7 cellular contexts compared by ENCODE assay signal in the genomic region with DNA sequence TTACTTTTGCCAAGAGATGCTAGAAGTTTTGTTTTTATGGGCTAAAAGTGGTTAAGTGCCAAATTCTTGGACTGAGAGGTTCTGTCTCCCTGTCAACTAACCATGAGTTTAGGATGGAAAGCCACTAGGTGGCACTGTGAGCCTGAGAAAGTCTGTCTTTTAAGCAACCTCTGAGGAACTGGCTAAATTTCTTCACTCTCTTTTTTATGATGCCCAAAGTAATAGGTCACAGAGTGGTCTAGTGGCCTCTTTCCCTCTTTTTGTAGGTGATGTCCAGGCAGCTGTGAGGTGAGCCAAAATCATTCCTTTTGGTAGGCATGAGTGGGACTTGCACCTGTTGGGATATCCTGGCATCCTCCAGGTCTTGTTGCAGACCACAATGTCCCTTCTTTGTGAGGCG. TPM values are rescaled to one million over a fixed set of nuclear protein-coding genes. Genes with fewer than 3 reads are reported as not detected.
DNase-seq lines count a peak whose midpoint lies in the region; ATAC-seq and TF ChIP-seq lines count a peak whose summit lies in the region.

No MANE protein-coding gene starts in this region.

- BruUV-seq in IMR-90 (replicated peaks; lab: Mats Ljungman, UMichigan) (no TSS peak), PC-3 (replicated peaks; lab: Mats Ljungman, UMichigan) (no TSS peak)

- no peak overlapping the region for H3K56ac ChIP-seq in IMR-90 (ENCODE audit: extremely low read depth, insufficient read depth, low read length)

- H3K36me3 ChIP-seq in IMR-90 (ENCODE audit: control insufficient read depth, insufficient read depth, low read length) (peaks cover 29% of the 10 kb centered on the region), PC-3 (ENCODE audit: low read depth, low read length) (peaks cover 70% of the 10 kb centered on the region), neural progenitor cell (peaks cover 24% of the 10 kb centered on the region)

- H3K4me3 ChIP-seq in IMR-90 (ENCODE audit: insufficient read depth, low read depth, low read length) = no peak overlapping the region
- H3K4me3 ChIP-seq in PC-3 (ENCODE audit: low read length) = no peak overlapping the region
- no peak overlapping the region for H3K4me3 ChIP-seq in neural progenitor cell

- DNase-seq in GM13977 (ENCODE audit: low spot score) (peak; percentile 39), IMR-90 (peak; percentile 86), PC-3 (peak; percentile 80), fibroblast of gingiva (ENCODE audit: low read depth) (peak; percentile 86), neural progenitor cell (ENCODE audit: low spot score) (peak; percentile 90), superior temporal gyrus (ENCODE audit: extremely low spot score) (peak; percentile 97)
- peak; percentile 48 for DNase-seq in activated T-cell treated with anti-CD3 and anti-CD28 coated beads, Interleukin-2, amount 50 U/mL, for 24 hours

- peaks cover 4% of the 10 kb centered on the region for H3F3A ChIP-seq in PC-3 (ENCODE audit: low read length, unreplicated experiment)
- H3F3A ChIP-seq in neural progenitor cell (ENCODE audit: low read depth) = no peaks in the 10 kb centered on the region

- no peak overlapping the region for H2BK20ac ChIP-seq in IMR-90 (ENCODE audit: low read depth, low read length)

- POLR2A ChIA-PET in IMR-90 (lab: Charles Lee; ENCODE audit: unreplicated experiment) = no interaction called here
- POLR2A ChIA-PET in PC-3 (lab: Charles Lee; ENCODE audit: unreplicated experiment) = no interaction called here

- H3K4me2 ChIP-seq in IMR-90 (ENCODE audit: low read depth, low read length) (no peak overlapping the region), PC-3 (ENCODE audit: low read length) (no peak overlapping the region), neural progenitor cell (no peak overlapping the region)

- TF ChIP-seq CTCF in GM13977 (IDR thresholded peaks at IDR 0.05; ENCODE audit: extremely low read depth, insufficient read depth, missing control alignments) = peak; percentile 72
- peak; percentile 75 for TF ChIP-seq CTCF in IMR-90 (conservative IDR thresholded peaks at IDR 0.05; ENCODE audit: low read depth, low read length)
- TF ChIP-seq CTCF in PC-3 (conservative IDR thresholded peaks at IDR 0.05; ENCODE audit: low read depth, low read length) = peak; percentile 75
- TF ChIP-seq CTCF in neural progenitor cell (IDR thresholded peaks at IDR 0.05) = peak; percentile 86

- peaks cover 20 to 46% of the 10 kb centered on the region in 2 experiments; a peak in 3 of 4 replicates for H3K79me1 ChIP-seq in IMR-90 (ENCODE audit: low read depth in 1 of 2, low read length in 2 of 2)

- H3K27me3 ChIP-seq in IMR-90 (ENCODE audit: control insufficient read depth, insufficient read depth, low read length) (no peaks in the 10 kb centered on the region), PC-3 (ENCODE audit: low read length) (no peaks in the 10 kb centered on the region), neural progenitor cell (no peaks in the 10 kb centered on the region)

- no peak overlapping the region for H2BK15ac ChIP-seq in IMR-90 (ENCODE audit: low read depth, low read length)

- intact Hi-C loops in IMR-90 (cut with micrococcal nuclease) = loop anchor here (1.0 to 5.0 kb wide), 5 partner anchors 120 to 614 kb away; a partner anchor contains a TSS
- intact Hi-C loops in PC-3 (cut with micrococcal nuclease) = loop anchor here (10.0 kb wide), 2 partner anchors 54 to 496 kb away; a partner anchor contains a TSS

- no peaks in the 10 kb centered on the region for H3K9me2 ChIP-seq in PC-3 (replicated peaks; ENCODE audit: low read length)

- no peak overlapping the region for H2BK120ac ChIP-seq in IMR-90 (ENCODE audit: low read depth, low read length)

- peaks cover 2% of the 10 kb centered on the region; the same call in 1 of the 2 replicates for H3K9me3 ChIP-seq in IMR-90 (ENCODE audit: control insufficient read depth, insufficient read depth, low read length)
- no peaks in the 10 kb centered on the region for H3K9me3 ChIP-seq in PC-3 (ENCODE audit: low read length)
- H3K9me3 ChIP-seq in neural progenitor cell (ENCODE audit: low read depth) = no peaks in the 10 kb centered on the region

- no peak overlapping the region for H3K23ac ChIP-seq in IMR-90 (ENCODE audit: low read depth, low read length)

- peak; percentile 88 for TF ChIP-seq RAD21 in IMR-90 (IDR thresholded peaks at IDR 0.05; ENCODE audit: low read length)

- H3K4me3 Mint-ChIP-seq in activated T-cell treated with anti-CD3 and anti-CD28 coated beads, Interleukin-2, amount 50 U/mL, for 24 hours = no peak overlapping the region
- no peak overlapping the region for H3K4me3 Mint-ChIP-seq in neural progenitor cell

- 0 out of 2 replicates have a peak, but pooled peaks cover 6% of the 10 kb centered on the region for H3K79me2 ChIP-seq in PC-3 (ENCODE audit: low read length)
- H3K79me2 ChIP-seq in neural progenitor cell (ENCODE audit: low read depth) = peaks cover 11% of the 10 kb centered on the region

- peak overlapping the region; percentile 50 for H2AK9ac ChIP-seq in IMR-90 (replicated peaks; ENCODE audit: low read depth, low read length, poor library complexity)

- peaks cover 13% of the 10 kb centered on the region for H3K4me1 Mint-ChIP-seq in activated T-cell treated with anti-CD3 and anti-CD28 coated beads, Interleukin-2, amount 50 U/mL, for 24 hours (ENCODE audit: low read depth)
- no peaks in the 10 kb centered on the region for H3K4me1 Mint-ChIP-seq in neural progenitor cell

- H3K9me3 Mint-ChIP-seq in activated T-cell treated with anti-CD3 and anti-CD28 coated beads, Interleukin-2, amount 50 U/mL, for 24 hours = peaks cover 10% of the 10 kb centered on the region
- peaks cover 18% of the 10 kb centered on the region for H3K9me3 Mint-ChIP-seq in neural progenitor cell

- no peak overlapping the region for H4K5ac ChIP-seq in IMR-90 (ENCODE audit: low read depth, low read length)

- no peak overlapping the region for H3K9ac ChIP-seq in IMR-90 (ENCODE audit: low read depth, low read length)
- H3K9ac ChIP-seq in PC-3 (ENCODE audit: low read length) = no peak overlapping the region
- H3K9ac ChIP-seq in neural progenitor cell = no peak overlapping the region

- H3K4me1 ChIP-seq in IMR-90 (ENCODE audit: control insufficient read depth, insufficient read depth, low read length) (peaks cover 6% of the 10 kb centered on the region), PC-3 (ENCODE audit: insufficient read depth, low read length) (peaks cover 15% of the 10 kb centered on the region), neural progenitor cell (peaks cover 13% of the 10 kb centered on the region)

- WGBS in IMR-90 (ENCODE audit: extremely low coverage in 2 of 2, insufficient read length in 1 of 2), 2 experiments = no CpG with 5 or more reads among the region's 1 CpG

- peak overlapping the region; percentile 70 for H2AK5ac ChIP-seq in IMR-90 (ENCODE audit: low read depth, low read length)

- H4K20me1 ChIP-seq in IMR-90 (ENCODE audit: insufficient read depth, low read length) (peaks cover 29% of the 10 kb centered on the region), PC-3 (ENCODE audit: low read length) (0 out of 2 replicates have a peak, but pooled peaks cover 7% of the 10 kb centered on the region), neural progenitor cell (ENCODE audit: low read depth) (peaks cover 4% of the 10 kb centered on the region)

- CTCF ChIA-PET in IMR-90 (lab: Yijun Ruan, JAX) (interaction anchor here (0.5 to 3.3 kb wide), 5 partner anchors 23 to 501 kb away, joined by 3 to 14 read pairs (median 3); a partner anchor contains a TSS), PC-3 (lab: Charles Lee) (interaction anchor here (1.1 kb wide), 1 partner anchor 312 kb away, joined by 6 read pairs; no protein-coding TSS in a partner anchor)

- H4K91ac ChIP-seq in IMR-90 (ENCODE audit: insufficient read depth, low read depth, low read length) = no peak overlapping the region

- no peaks in the 10 kb centered on the region for H3K27me3 Mint-ChIP-seq in activated T-cell treated with anti-CD3 and anti-CD28 coated beads, Interleukin-2, amount 50 U/mL, for 24 hours
- H3K27me3 Mint-ChIP-seq in neural progenitor cell (ENCODE audit: insufficient read depth, low read depth) = no peaks in the 10 kb centered on the region

- peaks cover 97% of the 10 kb centered on the region for H3K36me3 Mint-ChIP-seq in activated T-cell treated with anti-CD3 and anti-CD28 coated beads, Interleukin-2, amount 50 U/mL, for 24 hours (ENCODE audit: low read depth)
- peaks cover 48% of the 10 kb centered on the region for H3K36me3 Mint-ChIP-seq in neural progenitor cell

- peaks cover 6% of the 10 kb centered on the region for H3K9me1 ChIP-seq in IMR-90 (ENCODE audit: insufficient read depth, low read length)

- no peak overlapping the region for H3K14ac ChIP-seq in IMR-90 (replicated peaks; ENCODE audit: low read depth, low read length)

- no peak overlapping the region for H3K27ac ChIP-seq in IMR-90 (ENCODE audit: insufficient read depth, low read length)
- no peak overlapping the region for H3K27ac ChIP-seq in PC-3 (ENCODE audit: low read length)
- H3K27ac ChIP-seq in neural progenitor cell = no peak overlapping the region

- peak; percentile 64 for ATAC-seq in IMR-90 (ENCODE audit: low read depth)
- peak; percentile 53 for ATAC-seq in PC-3

- H3K18ac ChIP-seq in IMR-90 (ENCODE audit: low read depth, low read length) = no peak overlapping the region

- TF ChIP-seq POLR2A in IMR-90 (IDR thresholded peaks at IDR 0.05; ENCODE audit: low read depth, low read length) = no peak

- in situ Hi-C loops in GM13977 (cut with MboI; ENCODE audit: low pct_unique_long_range_greater_than_20kb, low sequenced_read_pairs, unreplicated experiment) = loop anchor here (25.0 kb wide), 2 partner anchors 329 to 504 kb away; a partner anchor contains a TSS
- in situ Hi-C loops in IMR-90 (cut with MboI; ENCODE audit: low sequenced_read_pairs) = loop anchor here (25.0 kb wide), 1 partner anchor 354 kb away; no protein-coding TSS in a partner anchor

- peak overlapping the region; percentile 3 for H3K27ac Mint-ChIP-seq in activated T-cell treated with anti-CD3 and anti-CD28 coated beads, Interleukin-2, amount 50 U/mL, for 24 hours
- H3K27ac Mint-ChIP-seq in neural progenitor cell = no peak overlapping the region

- no peak overlapping the region; the same call in 1 of the 2 replicates for H3K4ac ChIP-seq in IMR-90 (ENCODE audit: low read depth, low read length)

- H2BK5ac ChIP-seq in IMR-90 (ENCODE audit: low read depth, low read length, poor library complexity, severe bottlenecking) = no peak overlapping the region

- H2AFZ ChIP-seq in IMR-90 (replicated peaks; ENCODE audit: low read length, poor library complexity) = no peak overlapping the region
- H2AFZ ChIP-seq in PC-3 (ENCODE audit: low read length) = no peak overlapping the region
- no peak overlapping the region for H2AFZ ChIP-seq in neural progenitor cell (replicated peaks)

- dilution Hi-C loops in IMR-90 (cut with HindIII; ENCODE audit: low sequenced_read_pairs, unreplicated experiment) = no loop called here

- H4K8ac ChIP-seq in IMR-90 (ENCODE audit: low read depth in 2 of 2, low read length in 2 of 2) = no peak overlapping the region

TF ChIP-seq in IMR-90, 13 proteins besides CTCF, POLR2A, EP300 and RAD21 (continues in another document):
- TF ChIP-seq MAZ (IDR thresholded peaks at IDR 0.05; ENCODE audit: borderline replicate concordance, low read depth, low read length) = no peak

RNA-seq across cellular contexts. Expression of a gene that starts 56.8 kb away (rescaled TPM):
- total RNA-seq in IMR-90 (2012; rRNA removed) (246 and 294 TPM in 2 replicates), PC-3 (2014; rRNA removed) (139 and 158 TPM in 2 replicates), neural progenitor cell (ENCODE audit: low replicate concordance) (146 and 154 TPM in 2 replicates)
- polyA plus RNA-seq in IMR-90 (2012; rRNA removed) = 154 TPM in 2 replicates
- polyA plus RNA-seq in IMR-90 (2012; cell fraction: cytosol; rRNA removed) = 162 and 171 TPM in 2 replicates
- polyA plus RNA-seq in IMR-90 (2012; cell fraction: nucleus; rRNA removed; ENCODE audit: low replicate concordance) = 107 and 113 TPM in 2 replicates

Comparison
In these comparisons a context has a peak if more than half of its experiments do, and no peak if none do; other contexts are left out.
1. DNase-seq: peak in every context shown above with its lines; median percentile 97 in superior temporal gyrus; 90 in neural progenitor cell; 86 in IMR-90; 86 in fibroblast of gingiva; 80 in PC-3; 48 in activated T-cell treated with anti-CD3 and anti-CD28 coated beads, Interleukin-2, amount 50 U/mL, for 24 hours; 39 in GM13977.